In genomic region chr14:51651388-51652167, GRCh38 we compare ENCODE assay signal across 8 cellular contexts. TPM values are rescaled to one million over a fixed set of nuclear protein-coding genes. Genes with fewer than 3 reads are reported as not detected.
DNase-seq lines count a peak whose midpoint lies in the region; ATAC-seq and TF ChIP-seq lines count a peak whose summit lies in the region.

FRMD6 (plus strand) TSS chr14:51651910; CDS start chr14:51689837, 37,927 bp downstream.

- POLR2A ChIA-PET in AG04450 (lab: Yijun Ruan, JAX), result interaction anchor here (0.5 to 2.8 kb wide), 20 partner anchors 17 to 368 kb away, joined by 3 to 13 read pairs (median 4); no protein-coding TSS in a partner anchor

- H3K27ac ChIP-seq in AG04450 (ENCODE audit: low read depth, low read length) (peak within 1 kb of the TSS; percentile 97), coronary artery (peak within 1 kb of the TSS; percentile 93 to 99)

- peak; percentile 49 for ATAC-seq in GM18870 (IDR thresholded peaks at IDR 0.05; ENCODE audit: unreplicated experiment)
- peak; percentile 78 for ATAC-seq in HG03135 (IDR thresholded peaks at IDR 0.05; ENCODE audit: unreplicated experiment)
- peak; percentile 84 for ATAC-seq in left lobe of liver

- DNase-seq in AG04450 (ENCODE audit: low read depth, low spot score) (peak; percentile 70), NCI-H226 (peak; percentile 93), coronary artery (ENCODE audit: low spot score) (peak; percentile 92), left lobe of liver (ENCODE audit: low spot score) (peak; percentile 88)
- peak; percentile 83 for DNase-seq in activated CD4-positive, alpha-beta T cell treated with anti-CD3 and anti-CD28 coated beads for 48 hours
- DNase-seq in stimulated activated CD4-positive, alpha-beta T cell treated with anti-CD3 and anti-CD28 coated beads, Interleukin-2, amount 100 ng/mL, for 24 hours, result peak; percentile 77 to 78

- TF ChIP-seq CTCF in AG04450 (IDR thresholded peaks at IDR 0.05; ENCODE audit: low read depth, low read length) (peak; percentile 72), coronary artery (IDR thresholded peaks at IDR 0.05) (peak; percentile 79)

- peak within 1 kb of the TSS; percentile 96 for H3K4me3 ChIP-seq in AG04450 (ENCODE audit: low read depth, low read length)
- peak within 1 kb of the TSS; percentile 99 for H3K4me3 ChIP-seq in coronary artery

- CTCF ChIA-PET in AG04450 (lab: Charles Lee), result interaction anchor here (0.6 to 3.6 kb wide), 21 partner anchors 10 to 371 kb away, joined by 3 to 47 read pairs (median 5); no protein-coding TSS in a partner anchor

- peaks cover 5% of the 10 kb centered on the region; the same call in 1 of the 2 replicates for H3K9me3 ChIP-seq in AG04450 (ENCODE audit: control insufficient read depth, insufficient read depth, low read length)

- no peaks in the 10 kb centered on the region for H3K27me3 ChIP-seq in AG04450 (ENCODE audit: control insufficient read depth, insufficient read depth, low read length)

RNA-seq across cellular contexts. Expression of gene FRMD6, which starts in this region (rescaled TPM):
- 183 and 221 TPM in 2 replicates for polyA plus RNA-seq in AG04450 (2011; rRNA removed)
- 280 and 314 TPM in 2 replicates for polyA minus RNA-seq in AG04450 (2011; rRNA and poly(A)+ RNA removed)
- 5.6 TPM for total RNA-seq in left lobe of liver

Comparison
In these comparisons a context has a peak if more than half of its experiments do, and no peak if none do; other contexts are left out.
1. Peak in every context shown above with its lines: DNase-seq, ATAC-seq, H3K4me3 ChIP-seq and H3K27ac ChIP-seq.